ENCODE assay signal across 15 cellular contexts in the genomic region with DNA sequence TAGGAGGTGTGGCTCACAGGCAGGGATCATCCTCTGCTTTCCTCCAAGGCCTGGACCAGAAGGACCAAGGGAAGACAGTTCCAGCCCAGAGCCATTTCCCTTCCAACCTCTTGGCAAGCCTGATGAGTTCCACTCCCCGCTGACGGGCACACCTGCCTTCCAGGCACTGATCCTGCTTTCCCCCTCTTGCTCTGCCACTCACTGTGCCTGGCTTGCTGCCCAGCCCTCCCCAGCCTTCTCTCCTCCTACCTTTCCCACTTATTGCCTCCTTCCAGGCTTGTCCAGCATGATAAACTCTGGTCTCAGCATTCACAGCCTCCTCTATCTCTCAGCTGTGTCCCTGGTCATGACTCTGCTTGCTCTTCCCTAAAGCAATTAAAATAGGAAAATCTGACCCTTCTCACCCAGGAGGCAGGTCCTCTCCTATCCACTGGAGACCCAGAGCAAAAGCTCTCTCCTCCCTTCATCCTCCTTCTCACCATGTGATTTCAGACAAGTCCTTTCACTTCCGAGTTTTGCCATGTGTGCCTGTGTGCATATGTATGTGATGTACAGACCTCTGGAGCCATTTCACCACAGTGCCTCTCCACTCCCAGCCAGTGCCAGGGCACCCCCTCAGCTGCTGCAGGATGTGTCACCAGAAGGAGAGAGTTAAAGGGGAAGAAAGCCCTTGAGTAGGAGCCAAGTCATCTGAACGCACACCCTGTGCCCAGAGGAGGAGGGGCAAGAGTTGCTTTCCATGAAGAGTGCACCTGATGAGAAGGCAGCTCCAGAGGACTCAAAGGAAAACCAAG. TPM values are rescaled to one million over a fixed set of nuclear protein-coding genes. Genes with fewer than 3 reads are reported as not detected.
DNase-seq lines count a peak whose midpoint lies in the region; ATAC-seq, FAIRE-seq and TF ChIP-seq lines count a peak whose summit lies in the region.
"Had no signal": no experiment of that assay in that cellular context is flagged by ENCODE, and none has a peak within 500 bp of the region (broad histone marks: within the 10 kb centered on the region; RNA-seq: fewer than 3 reads in every experiment).

No MANE protein-coding gene starts in this region.

- peak; percentile 13 to 30; a peak in 2 of 6 replicates for ATAC-seq in A549
- peak; percentile 51 for ATAC-seq in HG03432 (IDR thresholded peaks at IDR 0.05; ENCODE audit: unreplicated experiment)
- no peak for ATAC-seq in HG03354 (IDR thresholded peaks at IDR 0.05; ENCODE audit: poor library complexity, severe bottlenecking, unreplicated experiment)
- no peak for ATAC-seq in HG03139 (IDR thresholded peaks at IDR 0.05; ENCODE audit: unreplicated experiment)
- no peak for ATAC-seq in GM19324 (IDR thresholded peaks at IDR 0.05; ENCODE audit: low FRiP score, unreplicated experiment)
- ATAC-seq: activated CD4-positive, CD25-positive, alpha-beta regulatory T cell treated with anti-CD3 and anti-CD28 coated beads, Interleukin-2, amount 50 U/mL, for 24 hours had no signal

- no peaks in the 10 kb centered on the region for H3K9me3 ChIP-seq in A549
- H3K9me3 ChIP-seq: ascending aorta had no signal

- no peak for TF ChIP-seq EP300 in A549 (IDR thresholded peaks at IDR 0.05)

- no peak for TF ChIP-seq POLR2A in A549 (IDR thresholded peaks at IDR 0.05; ENCODE audit: low read length)

- no peak for TF ChIP-seq RAD21 in A549 (conservative IDR thresholded peaks at IDR 0.05 in 1 of 2, IDR thresholded peaks at IDR 0.05 in 1 of 2)

- POLR2A ChIA-PET in A549 (lab: Yijun Ruan, JAX), result interaction anchor here (0.7 kb wide), 1 partner anchor 39 kb away, joined by 4 read pairs; no protein-coding TSS in a partner anchor

- H3K4me1 ChIP-seq in A549, result peaks cover under 1% of the 10 kb centered on the region; the same call in 1 of the 3 replicates
- H3K4me1 ChIP-seq: ascending aorta had no signal

- TF ChIP-seq CTCF in A549 (IDR thresholded peaks at IDR 0.05), result no peak

- DNase-seq in A549 (ENCODE audit: low read depth in 1 of 2, low spot score in 1 of 2) (no peak), NCI-H2196 treated with DMSO at 0.1 percent for 48 hours (lab: John Stamatoyannopoulos, UW; ENCODE audit: unreplicated experiment) (peak; percentile 6), cerebellar nuclear complex (lab: John Stamatoyannopoulos, UW) (peak; percentile 93 to 98), RKO (ENCODE audit: low spot score) (no peak)
- DNase-seq: effector CD8-positive, alpha-beta T cell; NCI-H446 treated with DMSO at 0.1 percent for 48 hours; stimulated activated CD4-positive, alpha-beta T cell treated with anti-CD3 and anti-CD28 coated beads, Interleukin-12 subunit alpha, Interleukin-12 subunit beta, amount 100 ng/mL, for 4 hours had no signal

- H3K4me2 ChIP-seq in A549, result no peak overlapping the region

- FAIRE-seq in A549 (lab: Jason Lieb, UNC), result no peak

- no peak overlapping the region for H3K4me3 ChIP-seq in A549
- H3K4me3 ChIP-seq: ascending aorta had no signal

- CTCF ChIA-PET in A549 (lab: Yijun Ruan, JAX), result interaction anchor here (0.8 to 15.3 kb wide), 3 partner anchors 11 to 73 kb away, joined by 3 to 209 read pairs (median 53); partner anchors contain the start of gene TMEM170A

- WGBS in A549 (ENCODE audit: missing lambda C conversion rate), result 48% methylated on average over 4 of the region's 4 CpGs

- H3K27ac ChIP-seq in A549, result no peak overlapping the region
- H3K27ac ChIP-seq: ascending aorta had no signal

TF ChIP-seq in A549, 52 proteins besides CTCF, POLR2A, EP300 and RAD21:
- no peak for TF ChIP-seq ZSCAN20 (CRISPR knock-in tag; IDR thresholded peaks at IDR 0.05)
- TF ChIP-seq CEBPB (IDR thresholded peaks at IDR 0.05), result no peak
- TF ChIP-seq PBX3 (IDR thresholded peaks at IDR 0.05), result no peak
- no peak for TF ChIP-seq CBX8 (IDR thresholded peaks at IDR 0.05)
- TF ChIP-seq, protein P1, sequence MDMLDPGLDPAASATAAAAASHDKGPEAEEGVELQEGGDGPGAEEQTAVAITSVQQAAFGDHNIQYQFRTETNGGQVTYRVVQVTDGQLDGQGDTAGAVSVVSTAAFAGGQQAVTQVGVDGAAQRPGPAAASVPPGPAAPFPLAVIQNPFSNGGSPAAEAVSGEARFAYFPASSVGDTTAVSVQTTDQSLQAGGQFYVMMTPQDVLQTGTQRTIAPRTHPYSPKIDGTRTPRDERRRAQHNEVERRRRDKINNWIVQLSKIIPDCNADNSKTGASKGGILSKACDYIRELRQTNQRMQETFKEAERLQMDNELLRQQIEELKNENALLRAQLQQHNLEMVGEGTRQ (IDR thresholded peaks at IDR 0.05), result no peak
- no peak for TF ChIP-seq MAX (IDR thresholded peaks at IDR 0.05)
- no peak for TF ChIP-seq FOXS1 (CRISPR knock-in tag; IDR thresholded peaks at IDR 0.05)
- no peak for TF ChIP-seq NFE2L2 (conservative IDR thresholded peaks at IDR 0.05; ENCODE audit: low read length)
- no peak for TF ChIP-seq SREBF2 (IDR thresholded peaks at IDR 0.05)
- TF ChIP-seq HDAC2 (IDR thresholded peaks at IDR 0.05), result no peak
- TF ChIP-seq FOSL2 (IDR thresholded peaks at IDR 0.05), result no peak
- no peak for TF ChIP-seq FOSL2 (CRISPR knock-in tag; IDR thresholded peaks at IDR 0.05)
- no peak for TF ChIP-seq GATA3 (IDR thresholded peaks at IDR 0.05; ENCODE audit: borderline replicate concordance)
- TF ChIP-seq CBX2 (IDR thresholded peaks at IDR 0.05; ENCODE audit: borderline replicate concordance, low read depth), result no peak
- TF ChIP-seq PHF8 (IDR thresholded peaks at IDR 0.05; ENCODE audit: borderline replicate concordance, low read depth), result no peak
- TF ChIP-seq POLR2AphosphoS2 (conservative IDR thresholded peaks at IDR 0.05; ENCODE audit: low read length), result no peak
- TF ChIP-seq, protein P2, sequence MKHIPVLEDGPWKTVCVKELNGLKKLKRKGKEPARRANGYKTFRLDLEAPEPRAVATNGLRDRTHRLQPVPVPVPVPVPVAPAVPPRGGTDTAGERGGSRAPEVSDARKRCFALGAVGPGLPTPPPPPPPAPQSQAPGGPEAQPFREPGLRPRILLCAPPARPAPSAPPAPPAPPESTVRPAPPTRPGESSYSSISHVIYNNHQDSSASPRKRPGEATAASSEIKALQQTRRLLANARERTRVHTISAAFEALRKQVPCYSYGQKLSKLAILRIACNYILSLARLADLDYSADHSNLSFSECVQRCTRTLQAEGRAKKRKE (CRISPR knock-in tag; IDR thresholded peaks at IDR 0.05; ENCODE audit: low read depth), result no peak
- no peak for TF ChIP-seq HOXA7 (CRISPR knock-in tag; IDR thresholded peaks at IDR 0.05)

RNA-seq across cellular contexts. Expression of gene TMEM170A, which starts 13.4 kb away (rescaled TPM):
- polyA plus RNA-seq in A549 (2011; rRNA removed) (21.2 and 21.7 TPM in 2 replicates), A549 (2017; fragmentation: RNase III; extraction: RNeasy Plus Mini Kit Qiagen cat#74134 plus additional on column Dnase treatment) (13.9 to 14.4 TPM (median 14.2 TPM) in 3 replicates)
- 11.2 and 13.9 TPM in 2 replicates for polyA plus RNA-seq in A549 (2012; cell fraction: cytosol; rRNA removed)
- 7.7 and 10.3 TPM in 2 replicates for polyA plus RNA-seq in A549 (2012; cell fraction: nucleus; rRNA removed)
- 22.2 and 25.2 TPM in 2 replicates for polyA minus RNA-seq in A549 (2011; rRNA and poly(A)+ RNA removed)

RNA-seq across cellular contexts. Expression of gene CHST6, which starts 17.4 kb away (rescaled TPM):
- polyA plus RNA-seq in A549 (2011; rRNA removed) (0.37 and 0.57 TPM in 2 replicates), A549 (2017; fragmentation: RNase III; extraction: RNeasy Plus Mini Kit Qiagen cat#74134 plus additional on column Dnase treatment) (0.38 to 0.74 TPM (median 0.65 TPM) in 3 replicates)
- polyA plus RNA-seq in A549 (2012; cell fraction: cytosol; rRNA removed), result 0.16 and 0.27 TPM in 2 replicates
- polyA plus RNA-seq in A549 (2012; cell fraction: nucleus; rRNA removed), result 0.31 and 0.73 TPM in 2 replicates
- 0.39 and 0.74 TPM in 2 replicates for polyA minus RNA-seq in A549 (2011; rRNA and poly(A)+ RNA removed)
- polyA plus RNA-seq: liver had no signal

RNA-seq across cellular contexts. Expression of gene CFDP1, which starts 44.6 kb away (rescaled TPM):
- polyA plus RNA-seq in A549 (2011; rRNA removed) (47.2 and 70.2 TPM in 2 replicates), A549 (2017; fragmentation: RNase III; extraction: RNeasy Plus Mini Kit Qiagen cat#74134 plus additional on column Dnase treatment) (50.9 to 72.8 TPM (median 71.6 TPM) in 3 replicates)
- 16.1 and 23.8 TPM in 2 replicates for polyA plus RNA-seq in A549 (2012; cell fraction: cytosol; rRNA removed)
- polyA plus RNA-seq in A549 (2012; cell fraction: nucleus; rRNA removed), result 3.9 and 8.4 TPM in 2 replicates
- 12.3 and 13.6 TPM in 2 replicates for polyA minus RNA-seq in A549 (2011; rRNA and poly(A)+ RNA removed)

RNA-seq across cellular contexts. Expression of gene CHST5, which starts 58.0 kb away (rescaled TPM):
- polyA plus RNA-seq in A549 (2011; rRNA removed) (0.05 TPM in 2 replicates), A549 (2017; fragmentation: RNase III; extraction: RNeasy Plus Mini Kit Qiagen cat#74134 plus additional on column Dnase treatment) (0.08 TPM in 2 of 3 replicates, not detected in the other)
- 0.09 and 0.11 TPM in 2 replicates for polyA plus RNA-seq in A549 (2012; cell fraction: cytosol; rRNA removed)
- polyA plus RNA-seq in A549 (2012; cell fraction: nucleus; rRNA removed), result 1.1 and 2.4 TPM in 2 replicates
- not detected in 2 replicates for polyA minus RNA-seq in A549 (2011; rRNA and poly(A)+ RNA removed)
- polyA plus RNA-seq: AG04450, liver had no signal

Comparison
In these comparisons a context has a peak if more than half of its experiments do, and no peak if none do; other contexts are left out.
1. ATAC-seq: peak in A549 (2 of 2) and HG03432 (single experiment); none in HG03354 (single experiment), HG03139 (single experiment) and GM19324 (single experiment).
2. DNase-seq: peak in NCI-H2196 treated with DMSO at 0.1 percent for 48 hours (single experiment) and cerebellar nuclear complex (2 of 2); none in A549 (0 of 2) and RKO (single experiment).